ENCODE assay signal across 11 cellular contexts in genomic region chr1:164774819-164775654, GRCh38.
DNase-seq lines count a peak whose midpoint lies in the region; ATAC-seq, FAIRE-seq and TF ChIP-seq lines count a peak whose summit lies in the region.
"Had no signal": no experiment of that assay in that cellular context is flagged by ENCODE, and none has a peak within 500 bp of the region (broad histone marks: within the 10 kb centered on the region; RNA-seq: fewer than 3 reads in every experiment).

No MANE protein-coding gene starts in this region.

- 63% methylated on average over 16 of the region's 16 CpGs for WGBS in A549 (ENCODE audit: missing lambda C conversion rate)

- H3K27me3 ChIP-seq in muscle layer of duodenum (ENCODE audit: low read depth, low read length) = no peaks in the 10 kb centered on the region
- H3K27me3 ChIP-seq: testis had no signal

- no peak for FAIRE-seq in A549 (lab: Jason Lieb, UNC)

- TF ChIP-seq CTCF in A549 (IDR thresholded peaks at IDR 0.05) (no peak), brain (conservative IDR thresholded peaks at IDR 0.05) (no peak)

- H3K27ac ChIP-seq in A549 = peak overlapping the region; percentile 90 to 94
- H3K27ac ChIP-seq in muscle layer of duodenum (ENCODE audit: low read length) = peak overlapping the region; percentile 52
- H3K27ac ChIP-seq: testis had no signal

- H3K9me3 Mint-ChIP-seq in brain = no peaks in the 10 kb centered on the region
- no peaks in the 10 kb centered on the region for H3K9me3 Mint-ChIP-seq in activated T-cell treated with anti-CD3 and anti-CD28 coated beads, Interleukin-2, amount 50 U/mL, for 24 hours
- H3K9me3 Mint-ChIP-seq: activated T-cell treated with anti-CD3 and anti-CD28 coated beads, Interleukin-2, amount 50 U/mL, for 72 hours had no signal

- CTCF ChIA-PET in A549 (lab: Yijun Ruan, JAX) = interaction anchor here (1.2 to 4.8 kb wide), 3 partner anchors 12 to 70 kb away, joined by 3 to 45 read pairs (median 3); no protein-coding TSS in a partner anchor

- peaks cover 87% of the 10 kb centered on the region for H3K4me1 Mint-ChIP-seq in brain
- H3K4me1 Mint-ChIP-seq in activated T-cell treated with anti-CD3 and anti-CD28 coated beads, Interleukin-2, amount 50 U/mL, for 24 hours (ENCODE audit: low read depth) = no peaks in the 10 kb centered on the region

- no peaks in the 10 kb centered on the region for H3K36me3 Mint-ChIP-seq in brain
- H3K36me3 Mint-ChIP-seq in activated T-cell treated with anti-CD3 and anti-CD28 coated beads, Interleukin-2, amount 50 U/mL, for 24 hours (ENCODE audit: low read depth) = no peaks in the 10 kb centered on the region

- H3K4me3 Mint-ChIP-seq in brain = peak overlapping the region in 4 of 5 experiments; percentile 23 to 64 (median 38)
- no peak overlapping the region for H3K4me3 Mint-ChIP-seq in activated T-cell treated with anti-CD3 and anti-CD28 coated beads, Interleukin-2, amount 50 U/mL, for 24 hours
- H3K4me3 Mint-ChIP-seq: activated T-cell treated with anti-CD3 and anti-CD28 coated beads, Interleukin-2, amount 50 U/mL, for 72 hours had no signal

- no peak for TF ChIP-seq EP300 in A549 (IDR thresholded peaks at IDR 0.05)

- no peaks in the 10 kb centered on the region for H3K36me3 ChIP-seq in muscle layer of duodenum (ENCODE audit: control insufficient read depth in 1 of 2, insufficient read depth in 2 of 2, low read length in 2 of 2)

- DNase-seq in A549 (ENCODE audit: low read depth in 1 of 2, low spot score in 1 of 2) (no peak), NCI-H146 treated with DMSO at 0.1 percent for 48 hours (lab: John Stamatoyannopoulos, UW; ENCODE audit: unreplicated experiment) (peak; percentile 47), AG08395 (ENCODE audit: low spot score) (no peak)
- DNase-seq in activated T-cell treated with anti-CD3 and anti-CD28 coated beads, Interleukin-2, amount 50 U/mL, for 24 hours = no peak
- DNase-seq: activated T-cell treated with anti-CD3 and anti-CD28 coated beads, Interleukin-2, amount 50 U/mL, for 72 hours; dermis blood vessel endothelial cell; testis had no signal

- TF ChIP-seq RAD21 in A549 (conservative IDR thresholded peaks at IDR 0.05 in 1 of 2, IDR thresholded peaks at IDR 0.05 in 1 of 2) = no peak

- TF ChIP-seq POLR2A in A549 (IDR thresholded peaks at IDR 0.05; ENCODE audit: low read length) = no peak

- H3K27me3 Mint-ChIP-seq in brain = peaks cover 3% of the 10 kb centered on the region
- no peaks in the 10 kb centered on the region for H3K27me3 Mint-ChIP-seq in activated T-cell treated with anti-CD3 and anti-CD28 coated beads, Interleukin-2, amount 50 U/mL, for 24 hours

- no peak for ATAC-seq in A549
- ATAC-seq in GM21723 (IDR thresholded peaks at IDR 0.05; ENCODE audit: unreplicated experiment) = no peak
- ATAC-seq in esophagus mucosa = no peak
- ATAC-seq: activated T-cell treated with anti-CD3 and anti-CD28 coated beads, Interleukin-2, amount 50 U/mL, for 72 hours had no signal

- H3K4me3 ChIP-seq in A549 = no peak overlapping the region
- H3K4me3 ChIP-seq in muscle layer of duodenum (ENCODE audit: low read depth in 1 of 2, low read length in 2 of 2) = no peak overlapping the region
- H3K4me3 ChIP-seq: testis had no signal

- peak overlapping the region; percentile 44 for H3K4me2 ChIP-seq in A549

- POLR2A ChIA-PET in A549 (lab: Yijun Ruan, JAX) = no interaction called here

- peak overlapping the region; percentile 80 to 96 (median 84) for H3K27ac Mint-ChIP-seq in brain
- no peak overlapping the region for H3K27ac Mint-ChIP-seq in activated T-cell treated with anti-CD3 and anti-CD28 coated beads, Interleukin-2, amount 50 U/mL, for 24 hours
- H3K27ac Mint-ChIP-seq: activated T-cell treated with anti-CD3 and anti-CD28 coated beads, Interleukin-2, amount 50 U/mL, for 72 hours had no signal

- H3K4me1 ChIP-seq in A549 (peaks cover 90% of the 10 kb centered on the region), muscle layer of duodenum (ENCODE audit: control insufficient read depth in 1 of 2, insufficient read depth in 2 of 2, low read length in 2 of 2) (peaks cover 24 to 30% of the 10 kb centered on the region in 2 donors)

- no peaks in the 10 kb centered on the region for H3K9me3 ChIP-seq in A549
- H3K9me3 ChIP-seq in muscle layer of duodenum (ENCODE audit: control insufficient read depth in 1 of 2, low read length in 2 of 2) = no peaks in the 10 kb centered on the region
- H3K9me3 ChIP-seq: testis had no signal

TF ChIP-seq in A549, 52 proteins besides CTCF, POLR2A, EP300 and RAD21:
- TF ChIP-seq CBX2 (IDR thresholded peaks at IDR 0.05; ENCODE audit: borderline replicate concordance, low read depth) = no peak
- TF ChIP-seq CHD2 (IDR thresholded peaks at IDR 0.05; ENCODE audit: low read length, partially characterized antibody) = no peak
- no peak for TF ChIP-seq GATA3 (IDR thresholded peaks at IDR 0.05; ENCODE audit: borderline replicate concordance)
- no peak for TF ChIP-seq HEYL (CRISPR knock-in tag; IDR thresholded peaks at IDR 0.05)
- TF ChIP-seq FOXS1 (CRISPR knock-in tag; IDR thresholded peaks at IDR 0.05) = no peak
- TF ChIP-seq POLR2AphosphoS2 (conservative IDR thresholded peaks at IDR 0.05; ENCODE audit: low read length) = no peak
- TF ChIP-seq TFCP2L1 (CRISPR knock-in tag; IDR thresholded peaks at IDR 0.05) = no peak
- no peak for TF ChIP-seq PHF8 (IDR thresholded peaks at IDR 0.05; ENCODE audit: borderline replicate concordance, low read depth)
- no peak for TF ChIP-seq JUNB (IDR thresholded peaks at IDR 0.05)
- TF ChIP-seq RNF2 (IDR thresholded peaks at IDR 0.05; ENCODE audit: borderline replicate concordance, low read depth) = no peak
- no peak for TF ChIP-seq ZNF302 (CRISPR knock-in tag; IDR thresholded peaks at IDR 0.05)
- TF ChIP-seq EHMT2 (IDR thresholded peaks at IDR 0.05; ENCODE audit: low read depth) = no peak
- TF ChIP-seq NR3C1 (IDR thresholded peaks at IDR 0.05) = no peak
- no peak for TF ChIP-seq HES2 (IDR thresholded peaks at IDR 0.05)
- TF ChIP-seq RCOR1 (IDR thresholded peaks at IDR 0.05; ENCODE audit: low read depth, low read length) = no peak
- no peak for TF ChIP-seq PBX3 (IDR thresholded peaks at IDR 0.05)
- no peak for TF ChIP-seq USF2 (IDR thresholded peaks at IDR 0.05)
- no peak for TF ChIP-seq HOXB13 (CRISPR knock-in tag; IDR thresholded peaks at IDR 0.05; ENCODE audit: low read depth)
- no peak for TF ChIP-seq CBX8 (IDR thresholded peaks at IDR 0.05)
TF ChIP-seq in A549: peak in this region for 0.
